10 cellular contexts compared by ENCODE assay signal in genomic region chr2:179253226-179253625, GRCh38. TPM values are rescaled to one million over a fixed set of nuclear protein-coding genes. Genes with fewer than 3 reads are reported as not detected.
DNase-seq lines count a peak whose midpoint lies in the region; ATAC-seq and TF ChIP-seq lines count a peak whose summit lies in the region.
"Had no signal": no experiment of that assay in that cellular context is flagged by ENCODE, and none has a peak within 500 bp of the region (broad histone marks: within the 10 kb centered on the region; RNA-seq: fewer than 3 reads in every experiment).

No MANE protein-coding gene starts in this region.

- no peaks in the 10 kb centered on the region for H3K4me1 ChIP-seq in BE2C
- H3K4me1 ChIP-seq in HAP-1: no peaks in the 10 kb centered on the region

- no peaks in the 10 kb centered on the region for H3K36me3 ChIP-seq in BE2C
- H3K36me3 ChIP-seq in HAP-1 (replicated peaks): no peaks in the 10 kb centered on the region

- POLR2A ChIA-PET in activated CD8-positive, alpha-beta T cell treated with anti-CD3 and anti-CD28 coated beads, Interleukin-2, amount 10 ng/mL, durations not matched to agents 7 days and 5 days (lab: Charles Lee): no interaction called here
- POLR2A ChIA-PET in activated CD8-positive, alpha-beta T cell treated with anti-CD3 and anti-CD28 coated beads for 36 hours (lab: Charles Lee): interaction anchor here (1.3 kb wide), 1 partner anchor 13 kb away, joined by 3 read pairs; no protein-coding TSS in a partner anchor

- H3K27ac Mint-ChIP-seq in activated CD8-positive, alpha-beta T cell treated with anti-CD3 and anti-CD28 coated beads, Interleukin-2, amount 10 ng/mL, durations not matched to agents 7 days and 5 days: no peak overlapping the region
- no peak overlapping the region for H3K27ac Mint-ChIP-seq in activated CD8-positive, alpha-beta T cell treated with anti-CD3 and anti-CD28 coated beads for 36 hours
- peak overlapping the region in 1 of 2 donors; percentile 61 for H3K27ac Mint-ChIP-seq in stimulated activated naive CD8-positive, alpha-beta T cell treated with anti-CD3 and anti-CD28 coated beads, Interleukin-15, amount 100 ng/mL, for 72 hours

- H3K4me3 Mint-ChIP-seq in activated CD8-positive, alpha-beta T cell treated with anti-CD3 and anti-CD28 coated beads, Interleukin-2, amount 10 ng/mL, durations not matched to agents 7 days and 5 days: no peak overlapping the region
- H3K4me3 Mint-ChIP-seq in activated CD8-positive, alpha-beta T cell treated with anti-CD3 and anti-CD28 coated beads for 36 hours: no peak overlapping the region
- H3K4me3 Mint-ChIP-seq in stimulated activated naive CD8-positive, alpha-beta T cell treated with anti-CD3 and anti-CD28 coated beads, Interleukin-15, amount 100 ng/mL, for 72 hours: no peak overlapping the region

- H3K9me3 Mint-ChIP-seq in activated CD8-positive, alpha-beta T cell treated with anti-CD3 and anti-CD28 coated beads, Interleukin-2, amount 10 ng/mL, durations not matched to agents 7 days and 5 days (ENCODE audit: insufficient read depth): peaks cover 11% of the 10 kb centered on the region
- H3K9me3 Mint-ChIP-seq in activated CD8-positive, alpha-beta T cell treated with anti-CD3 and anti-CD28 coated beads for 36 hours: peaks cover 4% of the 10 kb centered on the region
- H3K9me3 Mint-ChIP-seq in stimulated activated naive CD8-positive, alpha-beta T cell treated with anti-CD3 and anti-CD28 coated beads, Interleukin-15, amount 100 ng/mL, for 72 hours: no peaks in the 10 kb centered on the region

- no peak for DNase-seq in activated CD8-positive, alpha-beta T cell treated with anti-CD3 and anti-CD28 coated beads, Interleukin-2, amount 10 ng/mL, durations not matched to agents 7 days and 5 days
- no peak for DNase-seq in activated CD8-positive, alpha-beta T cell treated with anti-CD3 and anti-CD28 coated beads for 36 hours
- peak; percentile 24 for DNase-seq in NAMALWA (ENCODE audit: low spot score)
- no peak for DNase-seq in stimulated activated naive CD8-positive, alpha-beta T cell treated with anti-CD3 and anti-CD28 coated beads, Interleukin-15, amount 100 ng/mL, for 72 hours
- DNase-seq in BE2C: no peak
- DNase-seq in NCI-H128 (lab: John Stamatoyannopoulos, UW; ENCODE audit: unreplicated experiment): no peak
- DNase-seq in HAP-1 (ENCODE audit: low spot score in 2 of 2): no peak
- DNase-seq: NCI-H69 had no signal

- H3K27me3 ChIP-seq in BE2C (no peaks in the 10 kb centered on the region), HAP-1 (ENCODE audit: low read depth) (no peaks in the 10 kb centered on the region)

- peaks cover 37% of the 10 kb centered on the region for H3K4me1 Mint-ChIP-seq in activated CD8-positive, alpha-beta T cell treated with anti-CD3 and anti-CD28 coated beads, Interleukin-2, amount 10 ng/mL, durations not matched to agents 7 days and 5 days (ENCODE audit: low read depth)
- peaks cover 34% of the 10 kb centered on the region for H3K4me1 Mint-ChIP-seq in activated CD8-positive, alpha-beta T cell treated with anti-CD3 and anti-CD28 coated beads for 36 hours (ENCODE audit: low read depth)
- peaks cover 34% of the 10 kb centered on the region for H3K4me1 Mint-ChIP-seq in stimulated activated naive CD8-positive, alpha-beta T cell treated with anti-CD3 and anti-CD28 coated beads, Interleukin-15, amount 100 ng/mL, for 72 hours

- peaks cover 7% of the 10 kb centered on the region for H3K36me3 Mint-ChIP-seq in activated CD8-positive, alpha-beta T cell treated with anti-CD3 and anti-CD28 coated beads, Interleukin-2, amount 10 ng/mL, durations not matched to agents 7 days and 5 days (ENCODE audit: low read depth)
- H3K36me3 Mint-ChIP-seq in activated CD8-positive, alpha-beta T cell treated with anti-CD3 and anti-CD28 coated beads for 36 hours (ENCODE audit: low read depth): no peaks in the 10 kb centered on the region

- peaks cover 3% of the 10 kb centered on the region for H3K27me3 Mint-ChIP-seq in activated CD8-positive, alpha-beta T cell treated with anti-CD3 and anti-CD28 coated beads, Interleukin-2, amount 10 ng/mL, durations not matched to agents 7 days and 5 days (ENCODE audit: low read depth)
- H3K27me3 Mint-ChIP-seq in activated CD8-positive, alpha-beta T cell treated with anti-CD3 and anti-CD28 coated beads for 36 hours: no peaks in the 10 kb centered on the region
- peaks cover 7% of the 10 kb centered on the region for H3K27me3 Mint-ChIP-seq in stimulated activated naive CD8-positive, alpha-beta T cell treated with anti-CD3 and anti-CD28 coated beads, Interleukin-15, amount 100 ng/mL, for 72 hours

- H3K4me3 ChIP-seq in BE2C (ENCODE audit: low read depth, low read length): no peak overlapping the region
- no peak overlapping the region for H3K4me3 ChIP-seq in HAP-1
- H3K4me3 ChIP-seq: A549 had no signal

- intact Hi-C loops in activated CD8-positive, alpha-beta T cell treated with anti-CD3 and anti-CD28 coated beads for 36 hours (cut with micrococcal nuclease): no loop called here

- TF ChIP-seq CTCF in activated CD8-positive, alpha-beta T cell treated with anti-CD3 and anti-CD28 coated beads for 36 hours (IDR thresholded peaks at IDR 0.05): no peak
- TF ChIP-seq CTCF in BE2C (IDR thresholded peaks at IDR 0.05; ENCODE audit: low read depth, low read length): no peak

- H3K9me3 ChIP-seq in BE2C (no peaks in the 10 kb centered on the region), HAP-1 (no peaks in the 10 kb centered on the region; the same call in 1 of the 2 replicates)
- H3K9me3 ChIP-seq: A549 had no signal

- ATAC-seq in activated CD8-positive, alpha-beta T cell treated with anti-CD3 and anti-CD28 coated beads, Interleukin-2, amount 10 ng/mL, durations not matched to agents 7 days and 5 days: peak; percentile 63
- ATAC-seq in activated CD8-positive, alpha-beta T cell treated with anti-CD3 and anti-CD28 coated beads for 36 hours: no peak
- peak; percentile 38 for ATAC-seq in HG02840 (IDR thresholded peaks at IDR 0.05; ENCODE audit: low FRiP score, unreplicated experiment)
- ATAC-seq in stimulated activated naive CD8-positive, alpha-beta T cell treated with anti-CD3 and anti-CD28 coated beads, Interleukin-15, amount 100 ng/mL, for 72 hours: peak; percentile 61
- ATAC-seq: A549 had no signal

- CTCF ChIA-PET in activated CD8-positive, alpha-beta T cell treated with anti-CD3 and anti-CD28 coated beads, Interleukin-2, amount 10 ng/mL, durations not matched to agents 7 days and 5 days (lab: Charles Lee): no interaction called here
- CTCF ChIA-PET in activated CD8-positive, alpha-beta T cell treated with anti-CD3 and anti-CD28 coated beads for 36 hours (lab: Charles Lee): no interaction called here

- in situ Hi-C loops in HAP-1 (cut with MboI; ENCODE audit: low sequenced_read_pairs): no loop called here

RNA-seq across cellular contexts. Expression of gene SESTD1, which starts 11.4 kb away (rescaled TPM):
- 10 to 100 TPM; 15.4 to 15.7 TPM for total RNA-seq in activated CD8-positive, alpha-beta T cell treated with anti-CD3 and anti-CD28 coated beads, Interleukin-2, amount 10 ng/mL, durations not matched to agents 7 days and 5 days
- total RNA-seq in activated CD8-positive, alpha-beta T cell treated with anti-CD3 and anti-CD28 coated beads for 36 hours: 1 to 10 TPM; 2.6 to 5.6 TPM
- polyA plus RNA-seq in BE2C (2012; ENCODE audit: insufficient read depth, insufficient read length, low read depth): 0.05 TPM
